ENCODE assay signal across 12 cellular contexts in genomic region chr16:67115649-67116048, GRCh38. TPM values are rescaled to one million over a fixed set of nuclear protein-coding genes. Genes with fewer than 3 reads are reported as not detected.
DNase-seq lines count a peak whose midpoint lies in the region; ATAC-seq, FAIRE-seq and TF ChIP-seq lines count a peak whose summit lies in the region.
"Had no signal": no experiment of that assay in that cellular context is flagged by ENCODE, and none has a peak within 500 bp of the region (broad histone marks: within the 10 kb centered on the region; RNA-seq: fewer than 3 reads in every experiment).

No MANE protein-coding gene starts in this region.

- DNase-seq in A172 (ENCODE audit: low spot score) (peak; percentile 95), H54 (ENCODE audit: insufficient read length, low spot score) (peak; percentile 97), amniotic epithelial cell (ENCODE audit: low read depth) (peak; percentile 86), foreskin melanocyte (peak; percentile 66), NCI-H748 (lab: John Stamatoyannopoulos, UW; ENCODE audit: unreplicated experiment) (no peak), NCI-H2029 treated with DMSO at 0.1 percent for 48 hours (lab: John Stamatoyannopoulos, UW) (no peak)
- DNase-seq in activated effector memory CD4-positive, alpha-beta T cell treated with anti-CD3 and anti-CD28 coated beads, Interleukin-2, amount 50 U/mL, for 16 hours: no peak
- DNase-seq: activated CD4-positive, alpha-beta T cell treated with anti-CD3 and anti-CD28 coated beads, Interleukin-2, amount 10 ng/mL, durations not matched to agents 24 days and 14 days; activated naive CD8-positive, alpha-beta T cell treated with anti-CD3 and anti-CD28 coated beads, Interleukin-2, amount 10 ng/mL, durations not matched to agents 7 days and 5 days; NCI-H2171 treated with DMSO at 0.1 percent for 48 hours had no signal

- peak; percentile 83 for FAIRE-seq in H54 (lab: Jason Lieb, UNC)

- no peak for ATAC-seq in HG02763 (IDR thresholded peaks at IDR 0.05; ENCODE audit: unreplicated experiment)
- ATAC-seq: Right ventricle myocardium inferior had no signal

- TF ChIP-seq POLR2A in H54 (IDR thresholded peaks at IDR 0.05; ENCODE audit: low read depth, low read length): no peak

RNA-seq across cellular contexts. Expression of gene PHAF1, which starts 5.9 kb away (rescaled TPM):
- total RNA-seq in A172 (2014; rRNA removed; shearing (Covaris generic)): 21.7 and 26.4 TPM in 2 replicates

RNA-seq across cellular contexts. Expression of gene B3GNT9, which starts 35.1 kb away (rescaled TPM):
- total RNA-seq in A172 (2014; rRNA removed; shearing (Covaris generic)): 63.0 and 65.1 TPM in 2 replicates

RNA-seq across cellular contexts. Expression of gene TRADD, which starts 44.1 kb away (rescaled TPM):
- total RNA-seq in A172 (2014; rRNA removed; shearing (Covaris generic)): 28.9 and 36.1 TPM in 2 replicates

RNA-seq across cellular contexts. Expression of gene FBXL8, which starts 44.1 kb away (rescaled TPM):
- 7.3 and 9.0 TPM in 2 replicates for total RNA-seq in A172 (2014; rRNA removed; shearing (Covaris generic))

RNA-seq across cellular contexts. Expression of gene HSF4, which starts 48.9 kb away (rescaled TPM):
- total RNA-seq in A172 (2014; rRNA removed; shearing (Covaris generic)): 5.8 and 10.9 TPM in 2 replicates

Comparison
In these comparisons a context has a peak if more than half of its experiments do, and no peak if none do; other contexts are left out.
1. DNase-seq: peak in A172 (single experiment), H54 (single experiment), amniotic epithelial cell (single experiment) and foreskin melanocyte (single experiment); none in activated effector memory CD4-positive, alpha-beta T cell treated with anti-CD3 and anti-CD28 coated beads, Interleukin-2, amount 50 U/mL, for 16 hours (single experiment), NCI-H748 (single experiment) and NCI-H2029 treated with DMSO at 0.1 percent for 48 hours (single experiment).